ENCODE assay signal across 16 cellular contexts in the genomic region with DNA sequence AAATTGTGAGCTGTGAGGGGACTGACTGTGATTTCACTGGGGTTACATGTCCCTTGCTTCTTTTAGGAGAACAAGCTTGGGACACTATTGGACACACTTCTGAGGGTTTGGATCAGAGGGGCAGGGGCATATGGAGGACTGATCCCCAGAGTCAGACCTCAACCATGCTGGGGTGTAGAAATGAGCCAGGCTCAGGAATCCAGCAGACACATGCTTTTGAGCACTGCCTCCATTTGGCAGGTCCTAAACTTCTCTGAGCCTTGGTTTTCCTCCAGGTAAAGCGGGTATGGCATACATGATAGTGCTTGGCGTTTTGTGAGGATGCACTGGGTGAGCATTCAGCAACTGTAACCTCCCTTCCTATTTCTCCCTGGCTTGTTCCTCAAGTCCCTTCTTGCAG.
DNase-seq lines count a peak whose midpoint lies in the region; ATAC-seq and TF ChIP-seq lines count a peak whose summit lies in the region.
"Had no signal": no experiment of that assay in that cellular context is flagged by ENCODE, and none has a peak within 500 bp of the region (broad histone marks: within the 10 kb centered on the region; RNA-seq: fewer than 3 reads in every experiment).

No MANE protein-coding gene starts in this region.

- intact Hi-C loops in breast epithelium (cut with DNase I; ENCODE audit: low total_unique reads) (no loop called here), mammary epithelial cell (cut with micrococcal nuclease) (no loop called here), esophagus squamous epithelium (cut with DNase I) (no loop called here)

- TF ChIP-seq POLR2A in breast epithelium (IDR thresholded peaks at IDR 0.05) (no peak), esophagus squamous epithelium (IDR thresholded peaks at IDR 0.05) (no peak), upper lobe of left lung (IDR thresholded peaks at IDR 0.05) (no peak)

- H3K27ac ChIP-seq in breast epithelium, result peak overlapping the region; percentile 78 to 95
- no peak overlapping the region for H3K27ac ChIP-seq in mammary epithelial cell (ENCODE audit: insufficient read depth, low read depth, low read length)
- H3K27ac ChIP-seq in esophagus squamous epithelium, result peak overlapping the region; percentile 52 to 93 (median 80)
- H3K27ac ChIP-seq in osteoblast (ENCODE audit: low read depth, low read length), result peak overlapping the region; percentile 88
- peak overlapping the region; percentile 52 to 84 (median 60) for H3K27ac ChIP-seq in upper lobe of left lung
- H3K27ac ChIP-seq: epithelial cell of prostate had no signal

- dilution Hi-C loops in mammary epithelial cell (cut with HindIII; ENCODE audit: low sequenced_read_pairs), result no loop called here

- BruUV-seq in mammary epithelial cell (replicated peaks; lab: Mats Ljungman, UMichigan), result no TSS peak

- DNase-seq in breast epithelium (ENCODE audit: low spot score in 2 of 2) (no peak), mammary epithelial cell (no peak), esophagus squamous epithelium (lab: John Stamatoyannopoulos, UW) (no peak), osteoblast (ENCODE audit: insufficient read length, low spot score, missing footprints) (no peak), upper lobe of left lung (no peak), SIG-M5 treated with dmso at 0.1 percent for 504 hours (lab: John Stamatoyannopoulos, UW; ENCODE audit: unreplicated experiment) (no peak), DMS79 treated with DMSO at 0.1 percent for 48 hours (lab: John Stamatoyannopoulos, UW) (no peak)
- DNase-seq: 8988T; activated T-cell treated with anti-CD3 and anti-CD28 coated beads for 4 hours; CD4-positive, alpha-beta memory T cell; hippocampal formation; natural killer cell; NK-92 treated with Interleukin-12 subunit alpha and Interleukin-12 subunit beta, amount 100 ng/mL, for 24 hours; stimulated activated naive B cell treated with anti-CD40 and anti-IgM and Interleukin-4, amounts not matched to agents 10 μg/mL and 1 μg/mL and 100 μg/mL, for 72 hours had no signal

- no peak overlapping the region for H3K9ac ChIP-seq in mammary epithelial cell (ENCODE audit: insufficient read depth, low read length)

- TF ChIP-seq CTCF in breast epithelium (IDR thresholded peaks at IDR 0.05) (no peak), mammary epithelial cell (conservative IDR thresholded peaks at IDR 0.05 in 1 of 2, IDR thresholded peaks at IDR 0.05 in 1 of 2; ENCODE audit: extremely low read depth in 1 of 2, insufficient read depth in 1 of 2, low read depth in 1 of 2, low read length in 2 of 2) (no peak), esophagus squamous epithelium (IDR thresholded peaks at IDR 0.05) (no peak), osteoblast (IDR thresholded peaks at IDR 0.05; ENCODE audit: extremely low read depth, low read depth, low read length) (no peak), upper lobe of left lung (IDR thresholded peaks at IDR 0.05) (no peak)

- in situ Hi-C loops in mammary epithelial cell (cut with MboI; ENCODE audit: low sequenced_read_pairs in 2 of 2), result no loop called here

- no peaks in the 10 kb centered on the region for H3K79me2 ChIP-seq in mammary epithelial cell (ENCODE audit: insufficient read depth, low read length)
- no peaks in the 10 kb centered on the region for H3K79me2 ChIP-seq in osteoblast (ENCODE audit: insufficient read depth, low read length)

- WGBS in mammary epithelial cell (ENCODE audit: low coverage, missing lambda C conversion rate), result 100% methylated on average over 2 of the region's 2 CpGs
- 70 to 90% methylated on average over 2 of the region's 2 CpGs for WGBS in esophagus squamous epithelium, 2 donors
- 88 to 92% methylated on average over 2 of the region's 2 CpGs for WGBS in upper lobe of left lung, 2 donors

- no peaks in the 10 kb centered on the region for H3K4me1 ChIP-seq in breast epithelium
- H3K4me1 ChIP-seq in mammary epithelial cell (ENCODE audit: insufficient read depth, low read length), result peaks cover 9% of the 10 kb centered on the region
- peaks cover 0 to 23% (median 14%) of the 10 kb centered on the region in 3 donors for H3K4me1 ChIP-seq in esophagus squamous epithelium
- H3K4me1 ChIP-seq in osteoblast (ENCODE audit: insufficient read depth, low read length), result peaks cover 31% of the 10 kb centered on the region
- peaks cover 0 to 9% (median 3%) of the 10 kb centered on the region in 4 donors for H3K4me1 ChIP-seq in upper lobe of left lung

- H3K36me3 ChIP-seq in breast epithelium, result no peaks in the 10 kb centered on the region
- no peaks in the 10 kb centered on the region for H3K36me3 ChIP-seq in mammary epithelial cell (ENCODE audit: insufficient read depth, low read length)
- no peaks in the 10 kb centered on the region for H3K36me3 ChIP-seq in esophagus squamous epithelium
- H3K36me3 ChIP-seq in osteoblast (ENCODE audit: insufficient read depth, low read length), result no peaks in the 10 kb centered on the region
- H3K36me3 ChIP-seq in upper lobe of left lung, result no peaks in the 10 kb centered on the region

- H3K4me2 ChIP-seq in mammary epithelial cell (ENCODE audit: insufficient read depth, low read depth, low read length), result no peak overlapping the region
- H3K4me2 ChIP-seq in osteoblast (ENCODE audit: insufficient read depth, low read length), result no peak overlapping the region

- H3K9me3 ChIP-seq in breast epithelium (no peaks in the 10 kb centered on the region), mammary epithelial cell (replicated peaks; ENCODE audit: insufficient read depth, low read length) (no peaks in the 10 kb centered on the region), esophagus squamous epithelium (no peaks in the 10 kb centered on the region), osteoblast (ENCODE audit: low read depth, low read length) (no peaks in the 10 kb centered on the region), upper lobe of left lung (no peaks in the 10 kb centered on the region)

- no peak overlapping the region for H2AFZ ChIP-seq in mammary epithelial cell (ENCODE audit: low read depth, low read length)
- no peak overlapping the region for H2AFZ ChIP-seq in osteoblast (ENCODE audit: low read length)

- no peak overlapping the region for H3K4me3 ChIP-seq in breast epithelium
- H3K4me3 ChIP-seq in mammary epithelial cell (replicated peaks in 1 of 3; ENCODE audit: insufficient read depth in 1 of 3, low read depth in 2 of 3, low read length in 3 of 3), result no peak overlapping the region
- H3K4me3 ChIP-seq in esophagus squamous epithelium, result no peak overlapping the region
- H3K4me3 ChIP-seq in osteoblast (ENCODE audit: insufficient read depth, low read length), result no peak overlapping the region
- no peak overlapping the region for H3K4me3 ChIP-seq in upper lobe of left lung

- H3K27me3 ChIP-seq in breast epithelium (no peaks in the 10 kb centered on the region), mammary epithelial cell (ENCODE audit: insufficient read depth, low read length) (no peaks in the 10 kb centered on the region), esophagus squamous epithelium (no peaks in the 10 kb centered on the region), osteoblast (ENCODE audit: insufficient read depth, low read length) (no peaks in the 10 kb centered on the region), upper lobe of left lung (no peaks in the 10 kb centered on the region)

- CTCF ChIA-PET in mammary epithelial cell (lab: Charles Lee; ENCODE audit: low non-redundant PET), result no interaction called here

- no peaks in the 10 kb centered on the region for H4K20me1 ChIP-seq in mammary epithelial cell (ENCODE audit: insufficient read depth, low read length)
- H4K20me1 ChIP-seq in osteoblast (ENCODE audit: insufficient read depth, low read length), result no peaks in the 10 kb centered on the region

- no peak for TF ChIP-seq EP300 in upper lobe of left lung (IDR thresholded peaks at IDR 0.05)

- ATAC-seq in upper lobe of left lung (ENCODE audit: low FRiP score in 2 of 2) (no peak), GM18907 (IDR thresholded peaks at IDR 0.05; ENCODE audit: unreplicated experiment) (no peak)
- ATAC-seq: natural killer cell; stimulated activated naive B cell treated with anti-CD40 and anti-IgM and Interleukin-4, amounts not matched to agents 10 μg/mL and 1 μg/mL and 100 μg/mL, for 72 hours had no signal
